15 cellular contexts compared by ENCODE assay signal in the genomic region with DNA sequence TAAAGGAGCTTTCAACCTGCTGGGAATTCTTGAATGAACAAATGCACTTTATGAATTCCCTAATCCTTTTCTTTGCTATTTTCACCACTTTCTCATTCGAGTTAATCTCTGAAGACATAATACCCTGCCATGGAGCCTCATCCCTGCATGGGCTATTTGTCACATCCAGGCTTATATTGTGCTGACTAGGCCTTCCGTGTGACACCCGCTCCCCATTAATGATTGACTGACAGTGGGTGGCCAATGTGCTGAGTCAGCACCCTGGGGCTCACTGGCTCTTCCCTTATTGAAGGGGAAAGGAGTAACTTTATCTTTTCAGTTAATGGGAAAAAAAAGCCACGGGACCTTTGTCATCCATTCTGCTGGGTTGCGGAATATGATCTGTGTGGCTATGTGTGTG.
A peak's percentile ranks its signal among the peaks of the same experiment; 100 is the strongest.
DNase-seq lines count a peak whose midpoint lies in the region; FAIRE-seq and TF ChIP-seq lines count a peak whose summit lies in the region.
"Had no signal": no experiment of that assay in that cellular context is flagged by ENCODE, and none has a peak within 500 bp of the region (broad histone marks: within the 10 kb centered on the region; RNA-seq: fewer than 3 reads in every experiment).

No MANE protein-coding gene starts in this region.

- H3K14ac ChIP-seq in H1 (ENCODE audit: insufficient read length) (no peak overlapping the region), neuronal stem cell (ENCODE audit: low read length) (no peak overlapping the region)

- POLR2A ChIA-PET in A673 (lab: Charles Lee; ENCODE audit: low non-redundant PET) (no interaction called here), H1 (lab: Charles Lee; ENCODE audit: partially characterized antibody) (interaction anchor here (0.6 kb wide), 1 partner anchor 55 kb away, joined by 3 read pairs; no protein-coding TSS in a partner anchor), RWPE1 (lab: Yijun Ruan, JAX; ENCODE audit: low non-redundant PET) (no interaction called here)

- H3K23ac ChIP-seq in H1 (ENCODE audit: insufficient read length): no peak overlapping the region
- H3K23ac ChIP-seq in neuronal stem cell (ENCODE audit: low read depth, low read length, poor library complexity): no peak overlapping the region

- no peak overlapping the region for H2BK15ac ChIP-seq in H1 (ENCODE audit: low read length)
- H2BK15ac ChIP-seq in neuronal stem cell (ENCODE audit: low read length): no peak overlapping the region

- H3K4me3 ChIP-seq in A673 (ENCODE audit: low read depth, low read length, poor library complexity, severe bottlenecking) (no peak overlapping the region), H1 (ENCODE audit: extremely low read depth in 1 of 4, insufficient read depth in 2 of 4, low read depth in 3 of 4, low read length in 4 of 4) (no peak overlapping the region), neuronal stem cell (ENCODE audit: low read length in 2 of 2) (no peak overlapping the region)

- no peak overlapping the region for H2BK20ac ChIP-seq in H1 (ENCODE audit: low read length)

- H4K8ac ChIP-seq in H1 (ENCODE audit: extremely low read depth, insufficient read depth, low read length) (no peak overlapping the region), neuronal stem cell (ENCODE audit: low read depth, low read length) (no peak overlapping the region)

- intact Hi-C loops in A673 (cut with micrococcal nuclease; ENCODE audit: unreplicated experiment): no loop called here

- no peak for TF ChIP-seq POLR2A in H1 (IDR thresholded peaks at IDR 0.05; ENCODE audit: control extremely low read depth in 1 of 2, low read depth in 2 of 2, low read length in 2 of 2)

- no peak for TF ChIP-seq EP300 in H1 (IDR thresholded peaks at IDR 0.05; ENCODE audit: borderline replicate concordance in 1 of 2, low read depth in 2 of 2, low read length in 2 of 2)

- no peaks in the 10 kb centered on the region for H3K79me1 ChIP-seq in H1 (ENCODE audit: low read depth, low read length)
- no peaks in the 10 kb centered on the region for H3K79me1 ChIP-seq in neuronal stem cell (ENCODE audit: low read depth, low read length)

- no peaks in the 10 kb centered on the region for H4K20me1 ChIP-seq in H1 (replicated peaks in 1 of 2; ENCODE audit: control insufficient read depth in 1 of 2, insufficient read depth in 2 of 2, low read length in 2 of 2)

- no peaks in the 10 kb centered on the region for H3K4me1 ChIP-seq in A673 (ENCODE audit: insufficient read depth, low read length, poor library complexity, severe bottlenecking)
- peaks cover 0 to 9% (median 0%) of the 10 kb centered on the region in 4 experiments; a peak in 2 of 7 replicates for H3K4me1 ChIP-seq in H1 (replicated peaks in 1 of 4; ENCODE audit: control insufficient read depth in 3 of 4, insufficient read depth in 4 of 4, low read length in 3 of 4)
- H3K4me1 ChIP-seq in neuronal stem cell (ENCODE audit: control insufficient read depth in 2 of 2, insufficient read depth in 1 of 2, low read depth in 1 of 2, low read length in 2 of 2): peaks cover 0 to 18% of the 10 kb centered on the region in 2 donors

- H3K27ac ChIP-seq in A673 (ENCODE audit: low read depth, low read length, poor library complexity, severe bottlenecking) (no peak overlapping the region), H1 (ENCODE audit: low read depth, low read length) (no peak overlapping the region), neuronal stem cell (replicated peaks; ENCODE audit: low read length) (peak overlapping the region; percentile 29), RWPE1 (no peak overlapping the region)

- BruUV-seq in A673 (replicated peaks; lab: Mats Ljungman, UMichigan): no TSS peak

- H3K36me3 ChIP-seq in A673 (ENCODE audit: insufficient read depth, low read length, poor library complexity, severe bottlenecking) (no peaks in the 10 kb centered on the region), H1 (ENCODE audit: control insufficient read depth in 2 of 4, insufficient read depth in 4 of 4, low read length in 3 of 4) (no peaks in the 10 kb centered on the region), neuronal stem cell (replicated peaks in 1 of 2; ENCODE audit: control insufficient read depth in 2 of 2, insufficient read depth in 2 of 2, low read length in 2 of 2) (no peaks in the 10 kb centered on the region)

- H2BK120ac ChIP-seq in H1 (replicated peaks; ENCODE audit: low read depth, low read length) (no peak overlapping the region), neuronal stem cell (ENCODE audit: low read depth, low read length) (no peak overlapping the region)

- H2AFZ ChIP-seq in H1 (ENCODE audit: low read length): no peak overlapping the region
- no peak overlapping the region for H2AFZ ChIP-seq in neuronal stem cell (ENCODE audit: low read length)

- H3K9ac ChIP-seq in H1 (replicated peaks in 1 of 4; ENCODE audit: extremely low read depth in 1 of 4, low read depth in 3 of 4, low read length in 3 of 4) (no peak overlapping the region), neuronal stem cell (ENCODE audit: low read depth, low read length, poor library complexity) (no peak overlapping the region)

- no peak for TF ChIP-seq RAD21 in H1 (IDR thresholded peaks at IDR 0.05 in 1 of 2, conservative IDR thresholded peaks at IDR 0.05 in 1 of 2; ENCODE audit: low read depth in 2 of 2, low read length in 2 of 2)

- no peak overlapping the region for H3K18ac ChIP-seq in H1 (ENCODE audit: extremely low read depth, low read length)
- no peak overlapping the region for H3K18ac ChIP-seq in neuronal stem cell (ENCODE audit: low read length)

- FAIRE-seq in H1 (lab: Jason Lieb, UNC): no peak
- FAIRE-seq: A204.1, G401.6, GM12891 had no signal

- H3K27me3 ChIP-seq in A673 (replicated peaks; ENCODE audit: insufficient read depth, low read depth, low read length, poor library complexity): no peaks in the 10 kb centered on the region
- no peaks in the 10 kb centered on the region for H3K27me3 ChIP-seq in H1 (replicated peaks in 1 of 4; ENCODE audit: control insufficient read depth in 3 of 4, extremely low read depth in 1 of 4, insufficient read depth in 3 of 4, low read length in 3 of 4)
- no peaks in the 10 kb centered on the region for H3K27me3 ChIP-seq in neuronal stem cell (ENCODE audit: control insufficient read depth in 3 of 3, insufficient read depth in 3 of 3, low read depth in 1 of 3, low read length in 3 of 3)

- no peak overlapping the region for H3K4ac ChIP-seq in H1 (replicated peaks; ENCODE audit: insufficient read length, low read depth, low read length)
- no peak overlapping the region for H3K4ac ChIP-seq in neuronal stem cell (ENCODE audit: low read length)

- H2AK5ac ChIP-seq in H1 (ENCODE audit: low read depth, low read length): no peak overlapping the region
- H2AK5ac ChIP-seq in neuronal stem cell (ENCODE audit: low read depth, low read length): no peak overlapping the region

- H4K91ac ChIP-seq in H1 (replicated peaks; ENCODE audit: insufficient read length, low read length): no peak overlapping the region
- no peak overlapping the region for H4K91ac ChIP-seq in neuronal stem cell (ENCODE audit: low read depth, low read length, poor library complexity)

- H3K23me2 ChIP-seq in H1 (ENCODE audit: low read depth, low read length): no peaks in the 10 kb centered on the region; the same call in 1 of the 2 replicates

- H2BK5ac ChIP-seq in H1 (ENCODE audit: low read depth, low read length) (no peak overlapping the region), neuronal stem cell (ENCODE audit: low read length) (no peak overlapping the region)

- no peak for TF ChIP-seq CTCF in A673 (conservative IDR thresholded peaks at IDR 0.05; ENCODE audit: low read depth, low read length)
- no peak for TF ChIP-seq CTCF in H1 (IDR thresholded peaks at IDR 0.05; ENCODE audit: control extremely low read depth in 1 of 3, insufficient read depth in 1 of 3, low read depth in 1 of 3, low read length in 3 of 3)
- no peak for TF ChIP-seq CTCF in RWPE1 (conservative IDR thresholded peaks at IDR 0.05; ENCODE audit: low read depth)

- 78% methylated on average over 5 of the region's 5 CpGs; no CpG with 5 or more reads in 1 of the 2 experiments for WGBS in H1 (ENCODE audit: extremely low coverage in 1 of 2, insufficient coverage in 1 of 2, insufficient read length in 1 of 2, insufficient replicate concordance in 2 of 2, low coverage in 1 of 2, low lambda C conversion rate in 2 of 2, missing lambda C conversion rate in 1 of 2), 2 experiments
- no CpG with 5 or more reads among the region's 5 CpGs for WGBS in neuronal stem cell (ENCODE audit: extremely low coverage in 2 of 2, insufficient read length in 2 of 2, insufficient replicate concordance in 1 of 2), 2 donors

- H4K5ac ChIP-seq in H1 (ENCODE audit: insufficient read length, low read depth, low read length): no peak overlapping the region

- DNase-seq in A673 (ENCODE audit: low spot score) (peak; percentile 60), M059J (ENCODE audit: low read depth) (peak; percentile 71), H1 (ENCODE audit: low read depth in 1 of 2, low spot score in 2 of 2) (no peak), neuronal stem cell (ENCODE audit: low spot score) (peak; percentile 58), SIG-M5 treated with dmso at 0.1 percent for 504 hours (lab: John Stamatoyannopoulos, UW; ENCODE audit: unreplicated experiment) (no peak), RWPE1 (ENCODE audit: low spot score) (no peak)
- DNase-seq in activated naive CD4-positive, alpha-beta T cell treated with anti-CD3 and anti-CD28 coated beads, Interleukin-2, amount 50 U/mL, for 16 hours: no peak
- DNase-seq in activated naive CD4-positive, alpha-beta T cell treated with Interleukin-2 at 50 U/mL for 16 hours: no peak
- DNase-seq: AML-193, DMS79, NCI-H1930, NCI-H2171 treated with DMSO at 0.1 percent for 48 hours had no signal

- CTCF ChIA-PET in A673 (lab: Charles Lee): no interaction called here
- CTCF ChIA-PET in H1 (lab: Charles Lee; ENCODE audit: partially characterized antibody): interaction anchor here (0.6 to 1.4 kb wide), 2 partner anchors 9 to 303 kb away, joined by 4 to 5 read pairs; no protein-coding TSS in a partner anchor
- CTCF ChIA-PET in RWPE1 (lab: Yijun Ruan, JAX): interaction anchor here (0.6 kb wide), 1 partner anchor 40 kb away, joined by 3 read pairs; no protein-coding TSS in a partner anchor

- no peak overlapping the region for H2BK12ac ChIP-seq in H1 (ENCODE audit: low read depth, low read length)
- H2BK12ac ChIP-seq in neuronal stem cell (ENCODE audit: low read length): no peak overlapping the region

- H3K56ac ChIP-seq in H1 (replicated peaks; ENCODE audit: insufficient read length, low read depth, low read length): no peak overlapping the region

- H3K4me2 ChIP-seq in H1 (ENCODE audit: insufficient read depth in 1 of 2, low read depth in 2 of 2, low read length in 2 of 2): no peak overlapping the region
- no peak overlapping the region for H3K4me2 ChIP-seq in neuronal stem cell (ENCODE audit: insufficient read depth, low read length, poor library complexity, severe bottlenecking)

- no peaks in the 10 kb centered on the region for H3K79me2 ChIP-seq in H1 (ENCODE audit: control insufficient read depth in 1 of 2, insufficient read depth in 2 of 2, low read length in 2 of 2)

- H3K9me3 ChIP-seq in A673 (ENCODE audit: low read depth, low read length, poor library complexity, severe bottlenecking) (no peaks in the 10 kb centered on the region), H1 (ENCODE audit: insufficient read depth in 2 of 2, low read depth in 1 of 2, low read length in 1 of 2) (no peaks in the 10 kb centered on the region), neuronal stem cell (replicated peaks in 1 of 2; ENCODE audit: control insufficient read depth in 2 of 2, insufficient read depth in 1 of 2, low read depth in 1 of 2, low read length in 2 of 2) (peaks cover 0 to 5% of the 10 kb centered on the region in 2 donors)

Comparison
In these comparisons a context has a peak if more than half of its experiments do, and no peak if none do; other contexts are left out.
1. DNase-seq: peak in A673 (single experiment), M059J (single experiment) and neuronal stem cell (single experiment); none in H1 (0 of 2), SIG-M5 treated with dmso at 0.1 percent for 504 hours (single experiment), RWPE1 (single experiment), activated naive CD4-positive, alpha-beta T cell treated with anti-CD3 and anti-CD28 coated beads, Interleukin-2, amount 50 U/mL, for 16 hours (single experiment) and activated naive CD4-positive, alpha-beta T cell treated with Interleukin-2 at 50 U/mL for 16 hours (single experiment).